In the genomic region with DNA sequence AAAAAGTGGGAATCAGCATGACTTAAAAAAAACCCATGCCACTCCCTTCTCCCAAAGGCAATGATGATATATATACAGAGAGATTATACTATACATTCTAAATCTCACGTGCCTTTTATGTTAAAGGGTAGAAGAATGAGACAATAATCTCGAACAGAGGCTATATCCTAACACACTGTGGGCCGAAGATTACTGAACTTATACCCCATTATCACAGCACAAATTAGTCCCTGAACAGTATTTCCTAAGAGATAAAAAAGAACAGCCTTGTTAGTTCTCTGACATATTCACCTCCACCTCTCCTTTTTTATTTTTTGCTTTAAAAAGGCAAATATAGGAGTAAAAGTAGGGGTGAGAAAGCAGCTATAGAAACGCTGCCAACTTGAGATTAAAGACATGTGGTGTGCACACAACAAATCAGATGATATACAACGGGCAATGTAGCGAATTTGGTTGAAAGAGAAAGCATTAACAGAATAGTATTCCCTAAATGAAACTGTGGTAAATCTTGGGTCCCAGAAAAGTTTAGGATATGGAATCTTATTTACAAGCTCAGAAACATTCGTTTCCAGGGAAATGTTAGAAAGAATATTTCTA, we compare ENCODE assay signal across 22 cellular contexts.
DNase-seq lines count a peak whose midpoint lies in the region; ATAC-seq and TF ChIP-seq lines count a peak whose summit lies in the region.
"Had no signal": no experiment of that assay in that cellular context is flagged by ENCODE, and none has a peak within 500 bp of the region (broad histone marks: within the 10 kb centered on the region; RNA-seq: fewer than 3 reads in every experiment).

No MANE protein-coding gene starts in this region.

- CTCF ChIA-PET in SK-N-SH (lab: Yijun Ruan, JAX), result interaction anchor here (0.6 to 1.1 kb wide), 2 partner anchors 41 to 1151 kb away, joined by 3 to 4 read pairs; no protein-coding TSS in a partner anchor

- no peaks in the 10 kb centered on the region for H3K27me3 ChIP-seq in BE2C
- no peaks in the 10 kb centered on the region for H3K27me3 ChIP-seq in SK-N-SH (ENCODE audit: insufficient read depth)
- H3K27me3 ChIP-seq: BLaER1 treated with 17β-estradiol and CSF1 and Interleukin-3, amounts not matched to agents 10 nM and 100 nM; body of pancreas; colonic mucosa; transverse colon had no signal

- ATAC-seq in HG02870 (IDR thresholded peaks at IDR 0.05; ENCODE audit: unreplicated experiment) (no peak), HG03571 (IDR thresholded peaks at IDR 0.05; ENCODE audit: unreplicated experiment) (no peak)
- ATAC-seq: body of pancreas; naive thymus-derived CD8-positive, alpha-beta T cell had no signal

- H3K4me1 ChIP-seq in BE2C (no peaks in the 10 kb centered on the region), SK-N-SH (ENCODE audit: control insufficient read depth in 1 of 2, insufficient read depth in 2 of 2, low read depth in 1 of 2, low read length in 1 of 2) (no peaks in the 10 kb centered on the region; a peak in 1 of 4 replicates)
- H3K4me1 ChIP-seq: colonic mucosa had no signal

- TF ChIP-seq CTCF in BE2C (IDR thresholded peaks at IDR 0.05; ENCODE audit: low read depth, low read length) (no peak), SK-N-SH (IDR thresholded peaks at IDR 0.05) (no peak), fibroblast of mammary gland (conservative IDR thresholded peaks at IDR 0.05; ENCODE audit: control insufficient read depth, insufficient read depth, low read depth, low read length) (no peak), osteocyte (IDR thresholded peaks at IDR 0.05) (no peak)

- no peaks in the 10 kb centered on the region for H3K36me3 ChIP-seq in BE2C
- peaks cover 0 to 4% of the 10 kb centered on the region in 2 experiments for H3K36me3 ChIP-seq in SK-N-SH (replicated peaks in 1 of 2; ENCODE audit: control insufficient read depth in 1 of 2, insufficient read depth in 2 of 2, low read length in 1 of 2)
- H3K36me3 ChIP-seq: colonic mucosa, transverse colon had no signal

- H3K4me2 ChIP-seq in SK-N-SH, result peak overlapping the region; percentile 67
- H3K4me2 ChIP-seq: BLaER1 treated with 17β-estradiol and CSF1 and Interleukin-3, amounts not matched to agents 10 nM and 100 nM; smooth muscle cell had no signal

- no peaks in the 10 kb centered on the region for H3K9me2 ChIP-seq in SK-N-SH

- no peak for TF ChIP-seq RAD21 in SK-N-SH (IDR thresholded peaks at IDR 0.05; ENCODE audit: low read length)

- TF ChIP-seq EP300 in SK-N-SH (IDR thresholded peaks at IDR 0.05; ENCODE audit: borderline replicate concordance in 1 of 2, low read depth in 1 of 2, low read length in 1 of 2), result no peak

- 35% methylated on average over 7 of the region's 7 CpGs for WGBS in SK-N-SH (ENCODE audit: low lambda C conversion rate)

- peaks cover 93% of the 10 kb centered on the region for H3K79me2 ChIP-seq in SK-N-SH (ENCODE audit: insufficient read depth)

- H3K27me3 Mint-ChIP-seq in osteocyte (ENCODE audit: unreplicated experiment), result no peaks in the 10 kb centered on the region
- H3K27me3 Mint-ChIP-seq: activated naive CD8-positive, alpha-beta T cell treated with anti-CD3 and anti-CD28 coated beads, Interleukin-2, amount 10 ng/mL, durations not matched to agents 7 days and 5 days; naive thymus-derived CD8-positive, alpha-beta T cell; stimulated activated naive CD8-positive, alpha-beta T cell treated with anti-CD3 and anti-CD28 coated beads, Interleukin-15, Interleukin-2, amounts not matched to agents 100 ng/mL and 50 ng/mL, for 24 hours had no signal

- H4K20me1 ChIP-seq in SK-N-SH (ENCODE audit: insufficient read depth), result 0 out of 2 replicates have a peak, but pooled peaks cover 4% of the 10 kb centered on the region

- no peaks in the 10 kb centered on the region for H3F3A ChIP-seq in SK-N-SH (replicated peaks; ENCODE audit: insufficient read depth)

- H3K27ac ChIP-seq in SK-N-SH (ENCODE audit: low read depth in 2 of 2, low read length in 1 of 2), result peak overlapping the region; percentile 26 to 51; a peak in 3 of 4 replicates
- H3K27ac ChIP-seq: BLaER1 treated with 17β-estradiol and CSF1 and Interleukin-3, amounts not matched to agents 10 nM and 100 nM; body of pancreas; colonic mucosa; transverse colon had no signal

- H2AFZ ChIP-seq in SK-N-SH (ENCODE audit: low read depth), result peak overlapping the region; percentile 4; the same call in 1 of the 2 replicates

- H3K9me3 ChIP-seq in BE2C (no peaks in the 10 kb centered on the region), SK-N-SH (no peaks in the 10 kb centered on the region)
- H3K9me3 ChIP-seq: body of pancreas, colonic mucosa, transverse colon had no signal

- peak overlapping the region; percentile 16; the same call in 1 of the 2 replicates for H3K4me3 ChIP-seq in BE2C (ENCODE audit: low read depth, low read length)
- peak overlapping the region; percentile 22 to 26; a peak in 3 of 4 replicates for H3K4me3 ChIP-seq in SK-N-SH (ENCODE audit: low read depth in 2 of 2, low read length in 1 of 2)
- peak overlapping the region; percentile 27 for H3K4me3 ChIP-seq in fibroblast of mammary gland (ENCODE audit: control insufficient read depth, low read depth, low read length)
- H3K4me3 ChIP-seq: BLaER1 treated with 17β-estradiol and CSF1 and Interleukin-3, amounts not matched to agents 10 nM and 100 nM; body of pancreas; colonic mucosa; smooth muscle cell; transverse colon had no signal

- peaks cover 19% of the 10 kb centered on the region for H3K36me3 Mint-ChIP-seq in osteocyte (ENCODE audit: unreplicated experiment)

- H3K4me3 Mint-ChIP-seq in osteocyte (ENCODE audit: unreplicated experiment), result no peak overlapping the region
- H3K4me3 Mint-ChIP-seq: activated naive CD8-positive, alpha-beta T cell treated with anti-CD3 and anti-CD28 coated beads, Interleukin-2, amount 10 ng/mL, durations not matched to agents 7 days and 5 days; naive thymus-derived CD8-positive, alpha-beta T cell; stimulated activated naive CD8-positive, alpha-beta T cell treated with anti-CD3 and anti-CD28 coated beads, Interleukin-15, Interleukin-2, amounts not matched to agents 100 ng/mL and 50 ng/mL, for 24 hours had no signal

- peak overlapping the region; percentile 26; the same call in 1 of the 2 replicates for H3K9ac ChIP-seq in SK-N-SH
- H3K9ac ChIP-seq: BLaER1 treated with 17β-estradiol and CSF1 and Interleukin-3, amounts not matched to agents 10 nM and 100 nM had no signal

- H3K4me1 Mint-ChIP-seq in osteocyte (ENCODE audit: unreplicated experiment), result peaks cover 17% of the 10 kb centered on the region

- H3K9me3 Mint-ChIP-seq in osteocyte (ENCODE audit: unreplicated experiment), result peaks cover 8% of the 10 kb centered on the region
- H3K9me3 Mint-ChIP-seq: activated naive CD8-positive, alpha-beta T cell treated with anti-CD3 and anti-CD28 coated beads, Interleukin-2, amount 10 ng/mL, durations not matched to agents 7 days and 5 days had no signal

- peak overlapping the region; percentile 6 for H3K27ac Mint-ChIP-seq in osteocyte (ENCODE audit: unreplicated experiment)
- H3K27ac Mint-ChIP-seq: activated naive CD8-positive, alpha-beta T cell treated with anti-CD3 and anti-CD28 coated beads, Interleukin-2, amount 10 ng/mL, durations not matched to agents 7 days and 5 days; stimulated activated naive CD8-positive, alpha-beta T cell treated with anti-CD3 and anti-CD28 coated beads, Interleukin-15, Interleukin-2, amounts not matched to agents 100 ng/mL and 50 ng/mL, for 24 hours had no signal

- no peak for DNase-seq in BE2C
- DNase-seq in SK-N-SH, result no peak
- peak; percentile 63 for DNase-seq in fibroblast of mammary gland (ENCODE audit: low read depth)
- no peak for DNase-seq in osteocyte (ENCODE audit: extremely low spot score, unreplicated experiment)
- DNase-seq in activated gamma-delta T cell treated with Interleukin-2 at 50 U/mL for 16 hours, result no peak
- DNase-seq in activated CD4-positive, alpha-beta T cell treated with anti-CD3 and anti-CD28 coated beads, Interleukin-2, amount 50 U/mL, for 48 hours, result no peak
- DNase-seq: activated CD4-positive, alpha-beta T cell treated with anti-CD3 and anti-CD28 coated beads for 48 hours; activated naive CD8-positive, alpha-beta T cell treated with anti-CD3 and anti-CD28 coated beads, Interleukin-2, amount 10 ng/mL, durations not matched to agents 7 days and 5 days; body of pancreas; colonic mucosa; kidney glomerular epithelial cell; mesendoderm; naive thymus-derived CD8-positive, alpha-beta T cell; NCI-H1436; NCI-H510A; stimulated activated CD4-positive, alpha-beta T cell treated with anti-CD3 and anti-CD28 coated beads, Interleukin-4, amount 100 ng/mL, for 1 hour; transverse colon had no signal

- POLR2A ChIA-PET in SK-N-SH (lab: Yijun Ruan, JAX), result no interaction called here

TF ChIP-seq in SK-N-SH, 30 proteins besides CTCF, POLR2A, EP300 and RAD21:
- TF ChIP-seq NFIC (IDR thresholded peaks at IDR 0.05; ENCODE audit: borderline replicate concordance), result peak; percentile 8; the same call in 1 of the 2 replicates
- peak; percentile 51 for TF ChIP-seq TCF12 (IDR thresholded peaks at IDR 0.05)
- TF ChIP-seq FOXM1 (IDR thresholded peaks at IDR 0.05; ENCODE audit: low read depth), result no peak
- TF ChIP-seq TAF1 (IDR thresholded peaks at IDR 0.05; ENCODE audit: borderline replicate concordance, low read depth, low read length), result no peak
- TF ChIP-seq FOSL2 (IDR thresholded peaks at IDR 0.05; ENCODE audit: borderline replicate concordance, low read depth), result no peak
- TF ChIP-seq, protein P1, sequence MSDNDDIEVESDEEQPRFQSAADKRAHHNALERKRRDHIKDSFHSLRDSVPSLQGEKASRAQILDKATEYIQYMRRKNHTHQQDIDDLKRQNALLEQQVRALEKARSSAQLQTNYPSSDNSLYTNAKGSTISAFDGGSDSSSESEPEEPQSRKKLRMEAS (IDR thresholded peaks at IDR 0.05; ENCODE audit: low read depth), result no peak
- TF ChIP-seq MEF2A (IDR thresholded peaks at IDR 0.05; ENCODE audit: borderline replicate concordance, low read depth), result no peak
TF ChIP-seq in SK-N-SH: peak in this region for 2.
